In the genomic region with DNA sequence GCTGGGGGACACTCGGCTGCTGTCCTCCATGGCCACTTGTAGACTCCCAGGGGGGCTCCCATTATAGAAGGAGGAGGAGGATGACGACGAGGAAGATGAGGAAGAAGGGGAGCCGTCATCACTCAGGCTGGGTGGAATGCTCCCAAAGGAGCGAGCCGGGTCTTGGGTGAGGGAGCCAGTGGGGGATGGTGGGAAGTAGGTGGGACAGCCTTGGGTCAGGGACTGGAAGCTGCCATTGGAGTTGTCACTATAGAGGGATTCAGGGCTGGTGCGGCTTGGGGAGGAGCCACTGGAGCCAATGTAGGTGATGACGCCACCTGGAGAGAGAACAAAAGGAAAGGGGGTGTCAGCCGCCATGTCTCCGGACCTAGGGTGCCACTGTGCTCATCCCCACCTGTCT, we compare ENCODE assay signal across 1 cellular context.
A peak's percentile ranks its signal among the peaks of the same experiment; 100 is the strongest.
TF ChIP-seq lines count a peak whose summit lies in the region.

No MANE protein-coding gene starts in this region.

TF ChIP-seq in HEK293, 187 proteins besides CTCF, POLR2A, EP300 and RAD21 (continued from another document):
- TF ChIP-seq, protein P1, sequence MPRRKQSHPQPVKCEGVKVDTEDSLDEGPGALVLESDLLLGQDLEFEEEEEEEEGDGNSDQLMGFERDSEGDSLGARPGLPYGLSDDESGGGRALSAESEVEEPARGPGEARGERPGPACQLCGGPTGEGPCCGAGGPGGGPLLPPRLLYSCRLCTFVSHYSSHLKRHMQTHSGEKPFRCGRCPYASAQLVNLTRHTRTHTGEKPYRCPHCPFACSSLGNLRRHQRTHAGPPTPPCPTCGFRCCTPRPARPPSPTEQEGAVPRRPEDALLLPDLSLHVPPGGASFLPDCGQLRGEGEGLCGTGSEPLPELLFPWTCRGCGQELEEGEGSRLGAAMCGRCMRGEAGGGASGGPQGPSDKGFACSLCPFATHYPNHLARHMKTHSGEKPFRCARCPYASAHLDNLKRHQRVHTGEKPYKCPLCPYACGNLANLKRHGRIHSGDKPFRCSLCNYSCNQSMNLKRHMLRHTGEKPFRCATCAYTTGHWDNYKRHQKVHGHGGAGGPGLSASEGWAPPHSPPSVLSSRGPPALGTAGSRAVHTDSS (tag by site-specific recombination; IDR thresholded peaks at IDR 0.05): peak; percentile 82
- no peak for TF ChIP-seq ZNF19 (tag by site-specific recombination; IDR thresholded peaks at IDR 0.05; ENCODE audit: low read depth)
- no peak for TF ChIP-seq ZNF37A (tag by site-specific recombination; IDR thresholded peaks at IDR 0.05)
- TF ChIP-seq ZNF391 (tag by site-specific recombination; IDR thresholded peaks at IDR 0.05; ENCODE audit: borderline replicate concordance, low read depth): no peak
- no peak for TF ChIP-seq ZNF707 (tag by site-specific recombination; IDR thresholded peaks at IDR 0.05)
- no peak for TF ChIP-seq ZNF791 (tag by site-specific recombination; IDR thresholded peaks at IDR 0.05)
- TF ChIP-seq ZSCAN23 (tag by site-specific recombination; IDR thresholded peaks at IDR 0.05): no peak
- TF ChIP-seq ZFP37 (tag by site-specific recombination; IDR thresholded peaks at IDR 0.05): no peak
